Comparison of ENCODE assay signal across 28 cellular contexts in genomic region chr1:228650141-228650540, GRCh38.
DNase-seq lines count a peak whose midpoint lies in the region; TF ChIP-seq lines count a peak whose summit lies in the region.
"Had no signal": no experiment of that assay in that cellular context is flagged by ENCODE, and none has a peak within 500 bp of the region (broad histone marks: within the 10 kb centered on the region; RNA-seq: fewer than 3 reads in every experiment).

No MANE protein-coding gene starts in this region.

- H3K36me3 ChIP-seq in iPS DF 6.9 (ENCODE audit: control insufficient read depth, insufficient read depth, low read length) (no peaks in the 10 kb centered on the region), neuronal stem cell (replicated peaks in 1 of 2; ENCODE audit: control insufficient read depth in 2 of 2, insufficient read depth in 2 of 2, low read length in 2 of 2) (no peaks in the 10 kb centered on the region)
- H3K36me3 ChIP-seq: left lung, tibial artery had no signal

- H3K14ac ChIP-seq in H9 (ENCODE audit: insufficient read depth, low read length) (no peak overlapping the region), neuronal stem cell (ENCODE audit: low read length) (no peak overlapping the region)

- H3K4me3 ChIP-seq in iPS DF 6.9 (ENCODE audit: low read length) (no peak overlapping the region), neuronal stem cell (ENCODE audit: low read length in 2 of 2) (no peak overlapping the region)
- H3K4me3 ChIP-seq: left lung, smooth muscle cell, tibial artery had no signal

- H3K23ac ChIP-seq in H9 (ENCODE audit: insufficient read length, low read depth, low read length) (no peak overlapping the region), neuronal stem cell (ENCODE audit: low read depth, low read length, poor library complexity) (peak overlapping the region; percentile 75)

- no peak overlapping the region for H3T11ph ChIP-seq in H9 (ENCODE audit: low read length)

- peaks cover 17% of the 10 kb centered on the region for H3K23me2 ChIP-seq in H9 (ENCODE audit: insufficient read length, low read depth, low read length, poor library complexity, severe bottlenecking)

- H4K8ac ChIP-seq in H9 (replicated peaks; ENCODE audit: insufficient read length, low read depth, low read length): no peak overlapping the region
- H4K8ac ChIP-seq in neuronal stem cell (ENCODE audit: low read depth, low read length): no peak overlapping the region

- DNase-seq in H9 (peak; percentile 85), iPS DF 6.9 (ENCODE audit: low read depth, low spot score) (peak; percentile 31), neuronal stem cell (ENCODE audit: low spot score) (no peak), GM19240 (ENCODE audit: insufficient read length, low spot score) (no peak), KG1 (lab: John Stamatoyannopoulos, UW) (no peak), NK-92 (lab: John Stamatoyannopoulos, UW; ENCODE audit: unreplicated experiment) (no peak)
- peak; percentile 13 for DNase-seq in activated naive CD8-positive, alpha-beta T cell treated with anti-CD3 and anti-CD28 coated beads for 36 hours
- DNase-seq: activated effector memory CD4-positive, alpha-beta T cell treated with anti-CD3 and anti-CD28 coated beads, Interleukin-2, amount 50 U/mL, for 16 hours; activated T-cell treated with anti-CD3 and anti-CD28 coated beads for 4 hours; anterior cingulate cortex; CD8-positive, alpha-beta T cell; DMS153; effector CD8-positive, alpha-beta T cell; foreskin melanocyte; HFFc6; Kasumi-1; NCI-H1694 treated with DMSO at 0.1 percent for 48 hours; NCI-H2171 treated with DMSO at 0.1 percent for 48 hours; NCI-H526; stimulated activated CD4-positive, alpha-beta T cell treated with anti-CD3 and anti-CD28 coated beads, Interleukin-4, amount 100 ng/mL, for 24 hours; T-helper 17 cell; tibial artery had no signal

- H2AK5ac ChIP-seq in H9 (ENCODE audit: insufficient read length, low read length) (no peak overlapping the region), neuronal stem cell (ENCODE audit: low read depth, low read length) (no peak overlapping the region)

- H3K4ac ChIP-seq in H9 (ENCODE audit: low read depth, low read length) (no peak overlapping the region), neuronal stem cell (ENCODE audit: low read length) (no peak overlapping the region)

- H3K4me2 ChIP-seq in H9 (ENCODE audit: insufficient read depth, insufficient read length, low read length) (no peak overlapping the region), neuronal stem cell (ENCODE audit: insufficient read depth, low read length, poor library complexity, severe bottlenecking) (no peak overlapping the region)
- H3K4me2 ChIP-seq: smooth muscle cell had no signal

- H3K4me1 ChIP-seq in H9 (ENCODE audit: insufficient read depth, low read length): no peaks in the 10 kb centered on the region
- H3K4me1 ChIP-seq in iPS DF 6.9 (ENCODE audit: control insufficient read depth, insufficient read depth, low read length): no peaks in the 10 kb centered on the region
- H3K4me1 ChIP-seq in neuronal stem cell (ENCODE audit: control insufficient read depth in 2 of 2, insufficient read depth in 1 of 2, low read depth in 1 of 2, low read length in 2 of 2): no peaks in the 10 kb centered on the region

- H3K4me1 Mint-ChIP-seq in H9: peaks cover 19 to 20% of the 10 kb centered on the region in 2 experiments
- H3K4me1 Mint-ChIP-seq in activated naive CD8-positive, alpha-beta T cell treated with anti-CD3 and anti-CD28 coated beads for 36 hours: peaks cover 27% of the 10 kb centered on the region

- no peak overlapping the region for H2AFZ ChIP-seq in H9 (ENCODE audit: low read length)
- no peak overlapping the region for H2AFZ ChIP-seq in neuronal stem cell (ENCODE audit: low read length)

- H4K5ac ChIP-seq in H9 (ENCODE audit: insufficient read length, low read depth, low read length): no peak overlapping the region

- peaks cover 69% of the 10 kb centered on the region for H3K27me3 Mint-ChIP-seq in H9 (ENCODE audit: low read depth)
- peaks cover 71% of the 10 kb centered on the region for H3K27me3 Mint-ChIP-seq in activated naive CD8-positive, alpha-beta T cell treated with anti-CD3 and anti-CD28 coated beads for 36 hours

- H3K9ac ChIP-seq in H9 (ENCODE audit: extremely low read depth, insufficient read length, low read length) (no peak overlapping the region), neuronal stem cell (ENCODE audit: low read depth, low read length, poor library complexity) (no peak overlapping the region)

- H2BK12ac ChIP-seq in H9 (ENCODE audit: insufficient read length, low read depth, low read length) (no peak overlapping the region), neuronal stem cell (ENCODE audit: low read length) (no peak overlapping the region)

- no peak overlapping the region for H3K27ac Mint-ChIP-seq in H9
- no peak overlapping the region for H3K27ac Mint-ChIP-seq in activated naive CD8-positive, alpha-beta T cell treated with anti-CD3 and anti-CD28 coated beads for 36 hours
- H3K27ac Mint-ChIP-seq: CD8-positive, alpha-beta T cell; HFFc6; stimulated activated naive CD8-positive, alpha-beta T cell treated with anti-CD3 and anti-CD28 coated beads, Interleukin-15, Interleukin-2, amounts not matched to agents 100 ng/mL and 50 ng/mL, for 24 hours; T-helper 17 cell had no signal

- no peak overlapping the region for H3K18ac ChIP-seq in H9 (ENCODE audit: insufficient read length, low read depth, low read length)
- peak overlapping the region; percentile 59 for H3K18ac ChIP-seq in neuronal stem cell (ENCODE audit: low read length)

- H2BK15ac ChIP-seq in H9 (ENCODE audit: low read depth, low read length) (no peak overlapping the region), neuronal stem cell (ENCODE audit: low read length) (no peak overlapping the region)

- no peak overlapping the region for H2BK20ac ChIP-seq in H9 (ENCODE audit: low read depth, low read length, poor library complexity, severe bottlenecking)

- WGBS in H9 (ENCODE audit: extremely low coverage, insufficient read length, low lambda C conversion rate): no CpG with 5 or more reads among the region's 23 CpGs
- no CpG with 5 or more reads among the region's 23 CpGs for WGBS in iPS DF 6.9 (ENCODE audit: insufficient coverage, insufficient read length)
- no CpG with 5 or more reads among the region's 23 CpGs for WGBS in neuronal stem cell (ENCODE audit: extremely low coverage in 2 of 2, insufficient read length in 2 of 2, insufficient replicate concordance in 1 of 2), 2 donors

- no peak overlapping the region for H3K56ac ChIP-seq in H9 (ENCODE audit: insufficient read length, low read depth, low read length)

- H3K79me1 ChIP-seq in H9 (ENCODE audit: insufficient read depth, low read depth, low read length, poor library complexity, severe bottlenecking): no peaks in the 10 kb centered on the region
- H3K79me1 ChIP-seq in neuronal stem cell (ENCODE audit: low read depth, low read length): no peaks in the 10 kb centered on the region

- peak; percentile 60 for TF ChIP-seq CTCF in H9 (conservative IDR thresholded peaks at IDR 0.05)

- no peaks in the 10 kb centered on the region for H3K79me2 ChIP-seq in H9 (ENCODE audit: insufficient read depth, low read length)

- H3K9me3 ChIP-seq in H9 (ENCODE audit: control insufficient read depth, low read depth, low read length) (no peaks in the 10 kb centered on the region), iPS DF 6.9 (ENCODE audit: control insufficient read depth, insufficient read depth, low read length) (no peaks in the 10 kb centered on the region), neuronal stem cell (replicated peaks in 1 of 2; ENCODE audit: control insufficient read depth in 2 of 2, insufficient read depth in 1 of 2, low read depth in 1 of 2, low read length in 2 of 2) (no peaks in the 10 kb centered on the region)
- H3K9me3 ChIP-seq: left lung, tibial artery had no signal

- peaks cover 0 to 4% of the 10 kb centered on the region in 2 experiments; a peak in 2 of 5 replicates for H3K9me3 Mint-ChIP-seq in H9
- no peaks in the 10 kb centered on the region for H3K9me3 Mint-ChIP-seq in activated naive CD8-positive, alpha-beta T cell treated with anti-CD3 and anti-CD28 coated beads for 36 hours
- H3K9me3 Mint-ChIP-seq: CD8-positive, alpha-beta T cell; central memory CD8-positive, alpha-beta T cell; HFFc6; neural crest cell; stimulated activated naive CD8-positive, alpha-beta T cell treated with anti-CD3 and anti-CD28 coated beads, Interleukin-15, Interleukin-2, amounts not matched to agents 100 ng/mL and 50 ng/mL, for 24 hours had no signal

- no peaks in the 10 kb centered on the region for H4K20me1 ChIP-seq in H9 (ENCODE audit: control insufficient read depth, insufficient read depth, insufficient read length)

- no peak overlapping the region for H2BK120ac ChIP-seq in H9 (ENCODE audit: low read depth, low read length, poor library complexity, severe bottlenecking)
- no peak overlapping the region for H2BK120ac ChIP-seq in neuronal stem cell (ENCODE audit: low read depth, low read length)

- no peak overlapping the region for H2BK5ac ChIP-seq in H9 (ENCODE audit: insufficient read length, low read length)
- H2BK5ac ChIP-seq in neuronal stem cell (ENCODE audit: low read length): no peak overlapping the region

- H4K91ac ChIP-seq in H9 (ENCODE audit: insufficient read length, low read depth, low read length): no peak overlapping the region
- H4K91ac ChIP-seq in neuronal stem cell (ENCODE audit: low read depth, low read length, poor library complexity): no peak overlapping the region

- H3K27ac ChIP-seq in H9 (ENCODE audit: insufficient read length, low read depth, low read length): no peak overlapping the region
- H3K27ac ChIP-seq in iPS DF 6.9 (ENCODE audit: low read length): no peak overlapping the region
- H3K27ac ChIP-seq in neuronal stem cell (replicated peaks; ENCODE audit: low read length): no peak overlapping the region
- H3K27ac ChIP-seq: left lung, tibial artery, VCaP had no signal

- no peak overlapping the region for H3K4me3 Mint-ChIP-seq in H9
- H3K4me3 Mint-ChIP-seq in activated naive CD8-positive, alpha-beta T cell treated with anti-CD3 and anti-CD28 coated beads for 36 hours: no peak overlapping the region
- H3K4me3 Mint-ChIP-seq: CD8-positive, alpha-beta T cell; central memory CD8-positive, alpha-beta T cell; HFFc6; stimulated activated naive CD8-positive, alpha-beta T cell treated with anti-CD3 and anti-CD28 coated beads, Interleukin-15, Interleukin-2, amounts not matched to agents 100 ng/mL and 50 ng/mL, for 24 hours; T-helper 17 cell had no signal

- H3K27me3 ChIP-seq in H9 (ENCODE audit: insufficient read depth, low read length): peaks cover 32% of the 10 kb centered on the region
- H3K27me3 ChIP-seq in iPS DF 6.9 (ENCODE audit: control insufficient read depth, insufficient read depth, low read length): peaks cover 31% of the 10 kb centered on the region
- peaks cover 13 to 42% (median 40%) of the 10 kb centered on the region in 3 experiments for H3K27me3 ChIP-seq in neuronal stem cell (ENCODE audit: control insufficient read depth in 3 of 3, insufficient read depth in 3 of 3, low read depth in 1 of 3, low read length in 3 of 3)

- H3K36me3 Mint-ChIP-seq in H9 (ENCODE audit: insufficient read depth in 1 of 3, low read depth in 3 of 3): no peaks in the 10 kb centered on the region; a peak in 2 of 7 replicates
- no peaks in the 10 kb centered on the region for H3K36me3 Mint-ChIP-seq in activated naive CD8-positive, alpha-beta T cell treated with anti-CD3 and anti-CD28 coated beads for 36 hours

Comparison
In these comparisons a context has a peak if more than half of its experiments do, and no peak if none do; other contexts are left out.
1. DNase-seq: peak in H9 (single experiment), activated naive CD8-positive, alpha-beta T cell treated with anti-CD3 and anti-CD28 coated beads for 36 hours (single experiment) and iPS DF 6.9 (single experiment); none in neuronal stem cell (single experiment), GM19240 (single experiment), KG1 (single experiment) and NK-92 (single experiment).